In genomic region chr4:4260185-4260751, GRCh38 we compare ENCODE assay signal across 8 cellular contexts. TPM values are rescaled to one million over a fixed set of nuclear protein-coding genes. Genes with fewer than 3 reads are reported as not detected.
DNase-seq lines count a peak whose midpoint lies in the region; FAIRE-seq and TF ChIP-seq lines count a peak whose summit lies in the region.

No MANE protein-coding gene starts in this region.

- peaks cover 2 to 4% (median 3%) of the 10 kb centered on the region in 3 donors for H3K27me3 Mint-ChIP-seq in immature natural killer cell (ENCODE audit: low read depth in 3 of 3)

- H3K4me3 Mint-ChIP-seq in immature natural killer cell = peak overlapping the region in 1 of 5 donors; percentile 17

- H3K4me3 ChIP-seq in AG10803 (ENCODE audit: low read length) = no peak overlapping the region

- H3K4me1 Mint-ChIP-seq in immature natural killer cell = peaks cover 13 to 38% of the 10 kb centered on the region in 2 donors

- peak; percentile 69 for DNase-seq in AG10803 (ENCODE audit: low read depth)
- peak; percentile 53 for DNase-seq in GM12891 (ENCODE audit: insufficient read length, low spot score)
- peak; percentile 63 to 74 (median 67) for DNase-seq in immature natural killer cell
- DNase-seq in cerebellar nuclear complex (lab: John Stamatoyannopoulos, UW) = no peak
- DNase-seq in stimulated activated CD4-positive, alpha-beta T cell treated with anti-CD3 and anti-CD28 coated beads, Interleukin-4, amount 100 ng/mL, for 24 hours = no peak
- DNase-seq in activated T-cell treated with anti-CD3 and anti-CD28 coated beads, Interleukin-2, amount 50 U/mL, for 1 hour = no peak

- H3K9me3 Mint-ChIP-seq in immature natural killer cell = peaks cover 0 to 2% (median 0%) of the 10 kb centered on the region in 6 donors

- peak; percentile 60 for TF ChIP-seq CTCF in AG10803 (conservative IDR thresholded peaks at IDR 0.05; ENCODE audit: low read length)
- peak; percentile 39 for TF ChIP-seq CTCF in LNCAP (IDR thresholded peaks at IDR 0.05)
- peak; percentile 59 for TF ChIP-seq CTCF in VCaP (conservative IDR thresholded peaks at IDR 0.05)

- H3K27ac ChIP-seq in VCaP = no peak overlapping the region

- peak overlapping the region in 5 of 6 donors; percentile 58 to 83 (median 77) for H3K27ac Mint-ChIP-seq in immature natural killer cell

- FAIRE-seq in GM12891 (lab: Jason Lieb, UNC) = peak; percentile 77

- H3K36me3 Mint-ChIP-seq in immature natural killer cell = no peaks in the 10 kb centered on the region

- TF ChIP-seq POLR2A in GM12891 (IDR thresholded peaks at IDR 0.05; ENCODE audit: low read depth, low read length) = no peak

TF ChIP-seq in GM12891, 5 proteins besides CTCF, POLR2A, EP300 and RAD21:
- TF ChIP-seq POU2F2 (IDR thresholded peaks at IDR 0.05; ENCODE audit: low read depth, low read length) (no peak), TAF1 (IDR thresholded peaks at IDR 0.05; ENCODE audit: low read depth, low read length) (no peak), SPI1 (IDR thresholded peaks at IDR 0.05; ENCODE audit: low read depth, low read length) (no peak), PAX5 (IDR thresholded peaks at IDR 0.05; ENCODE audit: insufficient read depth, low read length, severe bottlenecking) (no peak), POLR2AphosphoS5 (IDR thresholded peaks at IDR 0.05; ENCODE audit: low read depth, low read length) (no peak)

RNA-seq across cellular contexts. Expression of gene TMEM128, which starts 12.2 kb away (rescaled TPM):
- 18.2 TPM for polyA plus RNA-seq in GM12891 (2012; ENCODE audit: low read depth, missing spikeins)
- 10 to 100 TPM; 36.4 to 45.6 (median 41.0) TPM for polyA plus RNA-seq in immature natural killer cell

RNA-seq across cellular contexts. Expression of gene LYAR, which starts 29.7 kb away (rescaled TPM):
- polyA plus RNA-seq in GM12891 (2012; ENCODE audit: low read depth, missing spikeins) = 30.7 TPM
- 10 to 100 TPM; 48.8 to 60.7 (median 54.6) TPM for polyA plus RNA-seq in immature natural killer cell

RNA-seq across cellular contexts. Expression of gene ZBTB49, which starts 29.8 kb away (rescaled TPM):
- 1.9 TPM for polyA plus RNA-seq in GM12891 (2012; ENCODE audit: low read depth, missing spikeins)
- 1 to 10 TPM; 3.2 to 6.9 (median 4.6) TPM for polyA plus RNA-seq in immature natural killer cell

RNA-seq across cellular contexts. Expression of gene OTOP1, which starts 33.5 kb away (rescaled TPM):
- not detected for polyA plus RNA-seq in GM12891 (2012; ENCODE audit: low read depth, missing spikeins)
- not detected for polyA plus RNA-seq in immature natural killer cell

Comparison
In these comparisons a context has a peak if more than half of its experiments do, and no peak if none do; other contexts are left out.
1. DNase-seq: peak in AG10803 (single experiment), GM12891 (single experiment) and immature natural killer cell (3 of 3); none in cerebellar nuclear complex (0 of 2), stimulated activated CD4-positive, alpha-beta T cell treated with anti-CD3 and anti-CD28 coated beads, Interleukin-4, amount 100 ng/mL, for 24 hours (single experiment) and activated T-cell treated with anti-CD3 and anti-CD28 coated beads, Interleukin-2, amount 50 U/mL, for 1 hour (single experiment).
2. Peak in every context shown above with its lines, with median percentiles within 50 percentile points of each other: CTCF ChIP-seq.